ENCODE assay signal across 9 cellular contexts in the genomic region with DNA sequence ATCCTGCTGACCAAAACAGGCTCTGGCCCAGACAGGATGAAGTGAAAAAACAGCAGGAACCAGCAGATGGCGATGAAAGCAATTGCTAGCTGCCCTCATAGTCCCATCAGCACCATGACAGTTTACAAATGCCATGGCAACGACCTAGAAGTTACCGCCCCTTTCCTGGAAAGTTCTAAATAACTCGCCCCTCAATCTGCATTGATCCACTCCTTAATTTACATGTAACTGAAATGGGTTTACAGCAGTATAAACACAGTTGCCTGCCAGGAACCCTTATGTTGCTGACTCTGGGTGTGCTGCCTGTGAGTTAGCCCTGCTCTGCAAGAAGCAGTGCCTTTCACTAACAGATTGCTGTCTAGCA.
A peak's percentile ranks its signal among the peaks of the same experiment; 100 is the strongest.
DNase-seq lines count a peak whose midpoint lies in the region; ATAC-seq and TF ChIP-seq lines count a peak whose summit lies in the region.
"Had no signal": no experiment of that assay in that cellular context is flagged by ENCODE, and none has a peak within 500 bp of the region (broad histone marks: within the 10 kb centered on the region; RNA-seq: fewer than 3 reads in every experiment).

No MANE protein-coding gene starts in this region.

- no peak for ATAC-seq in HG02884 (IDR thresholded peaks at IDR 0.05; ENCODE audit: unreplicated experiment)

- H3K27me3 ChIP-seq in GM06990 (replicated peaks; ENCODE audit: control insufficient read depth, insufficient read depth, low read length): no peaks in the 10 kb centered on the region
- H3K27me3 ChIP-seq in neutrophil: no peaks in the 10 kb centered on the region

- H3K36me3 ChIP-seq in GM06990 (ENCODE audit: control insufficient read depth, insufficient read depth, low read length) (no peaks in the 10 kb centered on the region), neutrophil (peaks cover 93% of the 10 kb centered on the region)

- peaks cover 4% of the 10 kb centered on the region for H3K9me3 ChIP-seq in neutrophil

- DNase-seq in AG04449 (ENCODE audit: low read depth, low spot score) (no peak), GM06990 (ENCODE audit: extremely low read depth, insufficient read length) (no peak), HEK293T (ENCODE audit: extremely low spot score) (peak; percentile 61), NCI-H1436 (lab: John Stamatoyannopoulos, UW) (peak; percentile 12), fibroblast of peridontal ligament (ENCODE audit: extremely low read depth) (peak; percentile 61)

- H3K27ac ChIP-seq in VCaP (no peak overlapping the region), neutrophil (peak overlapping the region; percentile 32)
- H3K27ac ChIP-seq: skin epidermis had no signal

- POLR2A ChIA-PET in AG04449 (lab: Yijun Ruan, JAX): no interaction called here
- POLR2A ChIA-PET in HEK293T (lab: Yijun Ruan, JAX): no interaction called here

- H3K4me3 ChIP-seq in AG04449 (ENCODE audit: low read depth, low read length) (no peak overlapping the region), GM06990 (replicated peaks; ENCODE audit: low read depth, low read length) (no peak overlapping the region), neutrophil (ENCODE audit: low read depth in 1 of 2, low read length in 1 of 2) (no peak overlapping the region)
- H3K4me3 ChIP-seq: skin epidermis had no signal

- peaks cover 0 to 8% of the 10 kb centered on the region in 2 experiments for H3K4me1 ChIP-seq in neutrophil (ENCODE audit: control insufficient read depth in 1 of 2, insufficient read depth in 1 of 2, low read depth in 1 of 2, low read length in 1 of 2)

- peak; percentile 45 for TF ChIP-seq CTCF in AG04449 (IDR thresholded peaks at IDR 0.05; ENCODE audit: insufficient read depth, low read length, missing control alignments)
- peak; percentile 61 for TF ChIP-seq CTCF in GM06990 (IDR thresholded peaks at IDR 0.05; ENCODE audit: insufficient read depth, low read length, poor library complexity, severe bottlenecking)
- TF ChIP-seq CTCF in VCaP (conservative IDR thresholded peaks at IDR 0.05): peak; percentile 83
- no peak for TF ChIP-seq CTCF in neutrophil (IDR thresholded peaks at IDR 0.05)

- CTCF ChIA-PET in AG04449 (lab: Yijun Ruan, JAX): interaction anchor here (1.0 to 4.2 kb wide), 6 partner anchors 13 to 218 kb away, joined by 3 to 26 read pairs (median 4); no protein-coding TSS in a partner anchor
- CTCF ChIA-PET in HEK293T (lab: Yijun Ruan, JAX): interaction anchor here (0.6 to 1.3 kb wide), 3 partner anchors 41 to 1677 kb away, joined by 3 to 8 read pairs (median 3); no protein-coding TSS in a partner anchor

TF ChIP-seq in HEK293T, 16 proteins besides CTCF, POLR2A, EP300 and RAD21:
- TF ChIP-seq BHLHE40 (IDR thresholded peaks at IDR 0.05; ENCODE audit: borderline replicate concordance) (no peak), PKNOX1 (IDR thresholded peaks at IDR 0.05) (peak; percentile 55; the same call in 1 of the 2 replicates)

Comparison
In these comparisons a context has a peak if more than half of its experiments do, and no peak if none do; other contexts are left out.
1. DNase-seq: peak in HEK293T (single experiment), NCI-H1436 (single experiment) and fibroblast of peridontal ligament (single experiment); none in AG04449 (single experiment) and GM06990 (single experiment).